11 cellular contexts compared by ENCODE assay signal in the genomic region with DNA sequence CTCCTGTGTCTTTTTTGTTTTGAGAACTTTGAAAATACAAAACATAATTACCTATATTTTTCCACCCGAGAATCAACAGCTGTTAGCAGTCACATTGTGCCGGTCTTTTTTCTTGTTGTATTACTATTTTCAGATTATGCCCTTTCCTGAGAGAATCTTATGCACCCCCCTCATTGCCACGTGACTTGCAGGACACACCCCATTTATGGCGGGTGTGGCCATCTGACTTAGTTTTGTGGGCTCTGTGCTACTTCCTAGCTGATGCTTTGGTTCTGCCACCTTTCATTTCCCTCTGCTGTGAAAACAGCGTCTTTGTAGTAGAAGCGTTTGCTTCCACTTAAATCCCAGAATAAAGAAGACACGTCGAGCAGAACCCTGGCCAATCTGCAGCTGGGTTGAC.
"Had no signal": no experiment of that assay in that cellular context is flagged by ENCODE, and none has a peak within 500 bp of the region (broad histone marks: within the 10 kb centered on the region; RNA-seq: fewer than 3 reads in every experiment).

No MANE protein-coding gene starts in this region.

- H2AFZ ChIP-seq: parathyroid adenoma had no signal

- H3K36me3 ChIP-seq: left lung, stomach, thoracic aorta had no signal

- H3K36me3 Mint-ChIP-seq: memory B cell had no signal

- H3K4me3 ChIP-seq: left lung, stomach, thoracic aorta had no signal

- ATAC-seq: activated CD8-positive, alpha-beta T cell treated with anti-CD3 and anti-CD28 coated beads, Interleukin-2, amount 10 ng/mL, durations not matched to agents 7 days and 5 days; foreskin keratinocyte; left lung had no signal

- H3K27ac Mint-ChIP-seq: activated CD8-positive, alpha-beta T cell treated with anti-CD3 and anti-CD28 coated beads, Interleukin-2, amount 10 ng/mL, durations not matched to agents 7 days and 5 days; memory B cell had no signal

- H3K79me2 ChIP-seq: parathyroid adenoma had no signal

- H3K4me3 Mint-ChIP-seq: activated CD8-positive, alpha-beta T cell treated with anti-CD3 and anti-CD28 coated beads, Interleukin-2, amount 10 ng/mL, durations not matched to agents 7 days and 5 days; memory B cell had no signal

- DNase-seq: activated CD8-positive, alpha-beta memory T cell treated with anti-CD3 and anti-CD28 coated beads, Interleukin-2, amount 50 U/mL, for 48 hours; activated CD8-positive, alpha-beta T cell treated with anti-CD3 and anti-CD28 coated beads, Interleukin-2, amount 10 ng/mL, durations not matched to agents 7 days and 5 days; foreskin keratinocyte; left lung; retina; stimulated activated CD4-positive, alpha-beta T cell treated with anti-CD3 and anti-CD28 coated beads, Interleukin-4, amount 100 ng/mL, for 4 hours; stomach; T-helper 2 cell had no signal

- H3K4me1 ChIP-seq: foreskin keratinocyte, left lung, stomach had no signal

- H3K4me1 Mint-ChIP-seq: memory B cell had no signal

- H3K9me3 Mint-ChIP-seq: memory B cell had no signal

- H3K27me3 ChIP-seq: left lung had no signal

- H3K9me3 ChIP-seq: left lung, stomach, thoracic aorta had no signal

- H3K27ac ChIP-seq: foreskin keratinocyte, left lung, parathyroid adenoma, stomach, thoracic aorta had no signal
